17 cellular contexts compared by ENCODE assay signal in the genomic region with DNA sequence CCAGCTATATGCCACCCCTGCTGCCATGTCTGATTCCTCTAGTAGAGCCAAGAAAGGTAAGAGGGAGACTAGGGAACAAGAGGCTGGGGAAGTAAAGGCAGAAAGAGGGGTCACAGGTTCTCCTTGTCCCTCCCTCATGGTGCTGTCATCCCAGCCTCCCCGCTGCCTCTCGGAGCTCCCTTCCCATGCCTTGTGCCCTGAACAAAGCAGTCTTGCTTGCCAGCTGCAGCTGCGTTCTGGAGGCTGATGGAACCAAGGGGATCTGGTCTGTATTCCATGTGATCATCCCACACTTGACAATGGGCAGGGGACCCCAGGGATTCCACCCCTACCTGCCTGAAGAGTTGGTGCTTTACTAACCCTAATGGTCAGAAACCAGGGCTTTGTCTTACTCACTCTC.
"Had no signal": no experiment of that assay in that cellular context is flagged by ENCODE, and none has a peak within 500 bp of the region (broad histone marks: within the 10 kb centered on the region; RNA-seq: fewer than 3 reads in every experiment).

No MANE protein-coding gene starts in this region.

- ATAC-seq: heart left ventricle, natural killer cell, upper lobe of right lung had no signal

- H3K27me3 Mint-ChIP-seq: activated naive CD4-positive, alpha-beta T cell treated with anti-CD3 and anti-CD28 coated beads, Interleukin-2, amount 10 ng/mL, durations not matched to agents 7 days and 5 days had no signal

- H3K36me3 Mint-ChIP-seq: activated naive CD4-positive, alpha-beta T cell treated with anti-CD3 and anti-CD28 coated beads, Interleukin-2, amount 10 ng/mL, durations not matched to agents 7 days and 5 days; natural killer cell had no signal

- H3K27ac ChIP-seq: neutrophil, upper lobe of right lung had no signal

- DNase-seq: activated CD4-positive, alpha-beta T cell treated with anti-CD3 and anti-CD28 coated beads, Interleukin-2, amount 50 U/mL, for 1 hour; activated CD4-positive, CD25-positive, alpha-beta regulatory T cell treated with anti-CD3 and anti-CD28 coated beads, Interleukin-2, amount 50 U/mL, for 72 hours; activated CD8-positive, alpha-beta memory T cell treated with anti-CD3 and anti-CD28 coated beads, Interleukin-2, amount 50 U/mL, for 4 hours; activated effector memory CD4-positive, alpha-beta T cell treated with Interleukin-2 at 50 U/mL for 16 hours; activated naive CD4-positive, alpha-beta T cell treated with anti-CD3 and anti-CD28 coated beads, Interleukin-2, amount 10 ng/mL, durations not matched to agents 7 days and 5 days; activated T-cell treated with anti-CD3 and anti-CD28 coated beads, Interleukin-2, amount 50 U/mL, for 48 hours; cerebellar nuclear complex; effector memory CD4-positive, alpha-beta T cell; foreskin fibroblast; heart left ventricle; natural killer cell; T-helper 1 cell; T-helper 9 cell; upper lobe of right lung had no signal

- H3K27ac Mint-ChIP-seq: activated naive CD4-positive, alpha-beta T cell treated with anti-CD3 and anti-CD28 coated beads, Interleukin-2, amount 10 ng/mL, durations not matched to agents 7 days and 5 days; dendritic cell treated with granulocyte-macrophage colony-stimulating factor and Interleukin-4, amounts not matched to agents 40 ng/mL and 50 ng/mL, for 4 days; natural killer cell; stimulated activated naive CD8-positive, alpha-beta T cell treated with anti-CD3 and anti-CD28 coated beads, Interleukin-15, Interleukin-2, amounts not matched to agents 100 ng/mL and 50 ng/mL, for 24 hours had no signal

- H3K4me3 Mint-ChIP-seq: activated naive CD4-positive, alpha-beta T cell treated with anti-CD3 and anti-CD28 coated beads, Interleukin-2, amount 10 ng/mL, durations not matched to agents 7 days and 5 days; dendritic cell treated with granulocyte-macrophage colony-stimulating factor and Interleukin-4, amounts not matched to agents 40 ng/mL and 50 ng/mL, for 4 days; natural killer cell; stimulated activated naive CD8-positive, alpha-beta T cell treated with anti-CD3 and anti-CD28 coated beads, Interleukin-15, Interleukin-2, amounts not matched to agents 100 ng/mL and 50 ng/mL, for 24 hours had no signal

- H3K9me3 Mint-ChIP-seq: activated naive CD4-positive, alpha-beta T cell treated with anti-CD3 and anti-CD28 coated beads, Interleukin-2, amount 10 ng/mL, durations not matched to agents 7 days and 5 days; dendritic cell treated with granulocyte-macrophage colony-stimulating factor and Interleukin-4, amounts not matched to agents 40 ng/mL and 50 ng/mL, for 4 days; natural killer cell; stimulated activated naive CD8-positive, alpha-beta T cell treated with anti-CD3 and anti-CD28 coated beads, Interleukin-15, Interleukin-2, amounts not matched to agents 100 ng/mL and 50 ng/mL, for 24 hours had no signal

- H3K4me1 Mint-ChIP-seq: activated naive CD4-positive, alpha-beta T cell treated with anti-CD3 and anti-CD28 coated beads, Interleukin-2, amount 10 ng/mL, durations not matched to agents 7 days and 5 days; natural killer cell had no signal
